ENCODE assay signal across 8 cellular contexts in genomic region chr11:19071255-19071654, GRCh38. TPM values are rescaled to one million over a fixed set of nuclear protein-coding genes. Genes with fewer than 3 reads are reported as not detected.
A peak's percentile ranks its signal among the peaks of the same experiment; 100 is the strongest.
DNase-seq lines count a peak whose midpoint lies in the region; ATAC-seq and TF ChIP-seq lines count a peak whose summit lies in the region.

No MANE protein-coding gene starts in this region.

- peak; percentile 99 for TF ChIP-seq CTCF in activated CD8-positive, alpha-beta T cell treated with anti-CD3 and anti-CD28 coated beads for 36 hours (IDR thresholded peaks at IDR 0.05)
- peak; percentile 97 for TF ChIP-seq CTCF in endothelial cell (IDR thresholded peaks at IDR 0.05; ENCODE audit: unreplicated experiment)

- intact Hi-C loops in activated CD8-positive, alpha-beta T cell treated with anti-CD3 and anti-CD28 coated beads for 36 hours (cut with micrococcal nuclease) = loop anchor here (5.0 kb wide), 2 partner anchors 481 to 671 kb away; no protein-coding TSS in a partner anchor

- H3K27me3 Mint-ChIP-seq in activated CD8-positive, alpha-beta T cell treated with anti-CD3 and anti-CD28 coated beads for 36 hours = peaks cover 28% of the 10 kb centered on the region
- no peaks in the 10 kb centered on the region for H3K27me3 Mint-ChIP-seq in endothelial cell (ENCODE audit: unreplicated experiment)

- H3K27ac Mint-ChIP-seq in activated CD8-positive, alpha-beta T cell treated with anti-CD3 and anti-CD28 coated beads for 36 hours = no peak overlapping the region
- H3K27ac Mint-ChIP-seq in endothelial cell (ENCODE audit: unreplicated experiment) = no peak overlapping the region

- no peak overlapping the region for H3K27ac ChIP-seq in muscle layer of duodenum (ENCODE audit: low read length)

- H3K36me3 ChIP-seq in muscle layer of duodenum (ENCODE audit: control insufficient read depth in 1 of 2, insufficient read depth in 2 of 2, low read length in 2 of 2) = no peaks in the 10 kb centered on the region

- DNase-seq in COLO829 (ENCODE audit: low spot score) (peak; percentile 78), NCI-H82 treated with DMSO at 0.1 percent for 48 hours (lab: John Stamatoyannopoulos, UW; ENCODE audit: unreplicated experiment) (peak; percentile 32), endothelial cell (ENCODE audit: low spot score) (peak; percentile 74)
- DNase-seq in activated CD8-positive, alpha-beta T cell treated with anti-CD3 and anti-CD28 coated beads for 36 hours = peak; percentile 64
- DNase-seq in stimulated activated CD8-positive, alpha-beta memory T cell treated with anti-CD3 and anti-CD28 coated beads, Interleukin-7, amount 100 ng/mL, for 48 hours (ENCODE audit: extremely low read depth in 1 of 2, low read depth in 1 of 2) = peak; percentile 15 to 22

- no peaks in the 10 kb centered on the region for H3K36me3 Mint-ChIP-seq in activated CD8-positive, alpha-beta T cell treated with anti-CD3 and anti-CD28 coated beads for 36 hours (ENCODE audit: low read depth)
- no peaks in the 10 kb centered on the region for H3K36me3 Mint-ChIP-seq in endothelial cell (ENCODE audit: low read depth, unreplicated experiment)

- peaks cover 3% of the 10 kb centered on the region for H3K4me1 Mint-ChIP-seq in activated CD8-positive, alpha-beta T cell treated with anti-CD3 and anti-CD28 coated beads for 36 hours (ENCODE audit: low read depth)
- H3K4me1 Mint-ChIP-seq in endothelial cell (ENCODE audit: unreplicated experiment) = peaks cover 10% of the 10 kb centered on the region

- no peaks in the 10 kb centered on the region for H3K9me3 ChIP-seq in muscle layer of duodenum (ENCODE audit: control insufficient read depth in 1 of 2, low read length in 2 of 2)

- no peaks in the 10 kb centered on the region for H3K4me1 ChIP-seq in muscle layer of duodenum (ENCODE audit: control insufficient read depth in 1 of 2, insufficient read depth in 2 of 2, low read length in 2 of 2)

- peak overlapping the region; percentile 59 for H3K4me3 Mint-ChIP-seq in activated CD8-positive, alpha-beta T cell treated with anti-CD3 and anti-CD28 coated beads for 36 hours
- no peak overlapping the region for H3K4me3 Mint-ChIP-seq in endothelial cell (ENCODE audit: unreplicated experiment)

- H3K4me3 ChIP-seq in muscle layer of duodenum (ENCODE audit: low read depth in 1 of 2, low read length in 2 of 2) = peak overlapping the region; percentile 24 to 31

- POLR2A ChIA-PET in activated CD8-positive, alpha-beta T cell treated with anti-CD3 and anti-CD28 coated beads for 36 hours (lab: Charles Lee) = interaction anchor here (1.1 kb wide), 1 partner anchor 13 kb away, joined by 3 read pairs; no protein-coding TSS in a partner anchor

- H3K27me3 ChIP-seq in muscle layer of duodenum (ENCODE audit: low read depth, low read length) = no peaks in the 10 kb centered on the region

- peaks cover 15% of the 10 kb centered on the region for H3K9me3 Mint-ChIP-seq in activated CD8-positive, alpha-beta T cell treated with anti-CD3 and anti-CD28 coated beads for 36 hours
- H3K9me3 Mint-ChIP-seq in endothelial cell (ENCODE audit: unreplicated experiment) = no peaks in the 10 kb centered on the region

- CTCF ChIA-PET in activated CD8-positive, alpha-beta T cell treated with anti-CD3 and anti-CD28 coated beads for 36 hours (lab: Charles Lee) = interaction anchor here (0.6 to 5.1 kb wide), 59 partner anchors 9 to 850 kb away, joined by 3 to 50 read pairs (median 3); partner anchors contain the start of genes MRGPRX2 and ZDHHC13

- peak; percentile 96 for ATAC-seq in GM19463 (IDR thresholded peaks at IDR 0.05; ENCODE audit: unreplicated experiment)
- ATAC-seq in HG03571 (IDR thresholded peaks at IDR 0.05; ENCODE audit: unreplicated experiment) = peak; percentile 95
- ATAC-seq in activated CD8-positive, alpha-beta T cell treated with anti-CD3 and anti-CD28 coated beads for 36 hours = peak; percentile 94

RNA-seq across cellular contexts. Expression of gene MRGPRX2, which starts 10.7 kb away (rescaled TPM):
- not detected for total RNA-seq in activated CD8-positive, alpha-beta T cell treated with anti-CD3 and anti-CD28 coated beads for 36 hours
- total RNA-seq in endothelial cell (ENCODE audit: unreplicated experiment) = 0.51 TPM

RNA-seq across cellular contexts. Expression of gene ZDHHC13, which starts 45.7 kb away (rescaled TPM):
- 10 to 100 TPM; 16.7 to 17.2 TPM for total RNA-seq in activated CD8-positive, alpha-beta T cell treated with anti-CD3 and anti-CD28 coated beads for 36 hours
- total RNA-seq in endothelial cell (ENCODE audit: unreplicated experiment) = 18.2 TPM

Comparison
In these comparisons a context has a peak if more than half of its experiments do, and no peak if none do; other contexts are left out.
1. DNase-seq: peak in every context shown above with its lines; median percentile 78 in COLO829; 74 in endothelial cell; 64 in activated CD8-positive, alpha-beta T cell treated with anti-CD3 and anti-CD28 coated beads for 36 hours; 32 in NCI-H82 treated with DMSO at 0.1 percent for 48 hours; 18 in stimulated activated CD8-positive, alpha-beta memory T cell treated with anti-CD3 and anti-CD28 coated beads, Interleukin-7, amount 100 ng/mL, for 48 hours.